8 cellular contexts compared by ENCODE assay signal in the genomic region with DNA sequence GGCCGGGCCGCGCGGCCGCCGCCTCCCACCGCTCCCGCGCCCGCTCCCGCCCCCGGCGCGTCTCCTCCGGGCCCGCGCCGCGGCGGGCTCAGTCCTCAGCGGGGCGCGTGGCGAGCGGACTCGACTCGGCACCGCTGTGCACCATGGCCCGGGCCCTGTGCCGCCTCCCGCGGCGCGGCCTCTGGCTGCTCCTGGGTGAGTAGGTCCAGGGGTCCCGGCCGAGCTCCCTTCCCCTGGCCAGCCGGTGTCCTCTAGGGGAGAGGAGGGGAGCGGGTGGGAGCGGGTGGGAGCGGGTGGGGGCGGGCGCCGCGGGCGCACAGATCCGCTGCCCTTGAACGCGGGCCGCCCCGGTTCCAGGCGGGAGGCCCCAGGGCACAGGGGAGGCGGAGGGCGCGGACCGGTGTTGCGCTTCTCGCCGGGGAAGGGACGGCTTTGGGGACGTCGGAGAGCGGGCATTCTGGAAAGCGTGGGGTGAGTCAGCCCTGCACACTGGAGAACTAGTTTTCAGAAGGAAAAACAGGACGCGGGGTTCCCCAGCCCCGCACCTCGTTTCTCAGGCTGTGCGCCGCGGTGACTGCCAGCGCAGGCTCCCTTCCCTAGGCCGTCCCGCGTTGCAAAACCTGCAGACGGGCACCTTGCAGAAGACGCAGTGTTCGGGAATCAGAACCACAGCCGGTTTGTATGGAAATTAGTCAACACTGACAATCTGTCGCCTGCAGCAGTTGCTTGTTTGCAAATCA. TPM values are rescaled to one million over a fixed set of nuclear protein-coding genes. Genes with fewer than 3 reads are reported as not detected.
DNase-seq lines count a peak whose midpoint lies in the region; ATAC-seq and TF ChIP-seq lines count a peak whose summit lies in the region.

A gene (plus strand): TSS at position 91 of the 740 bp plus-strand sequence. CDS start 53 bp downstream, at position 144.

- H3K27ac ChIP-seq in Panc1 (ENCODE audit: low read length) = peak within 1 kb of the TSS; percentile 74
- H3K27ac ChIP-seq in dorsolateral prefrontal cortex = peak within 1 kb of the TSS in 58 of 59 donors; percentile 27 to 93 (median 83)
- peak within 1 kb of the TSS; percentile 92 to 95 for H3K27ac ChIP-seq in tibial artery

- BruUV-seq in Panc1 (replicated peaks; lab: Mats Ljungman, UMichigan) = no TSS peak

- no peak for TF ChIP-seq CTCF in Panc1 (IDR thresholded peaks at IDR 0.05)
- TF ChIP-seq CTCF in dorsolateral prefrontal cortex (IDR thresholded peaks at IDR 0.05 in 54 of 56, conservative IDR thresholded peaks at IDR 0.05 in 2 of 56; ENCODE audit: low read depth in 1 of 56, partially characterized antibody in 56 of 56) = peak in 3 of 56 donors; percentile 1 to 21 (median 3)
- TF ChIP-seq CTCF in tibial artery (IDR thresholded peaks at IDR 0.05) = peak in 1 of 2 experiments; percentile 10

- in situ Hi-C loops in Panc1 (cut with HindIII; ENCODE audit: low pct_unique_long_range_greater_than_20kb, low sequenced_read_pairs) = no loop called here

- CTCF ChIA-PET in Panc1 (lab: Charles Lee) = no interaction called here

- DNase-seq in ELF-1 (ENCODE audit: low read depth, low spot score) (peak; percentile 33), Panc1 (ENCODE audit: low read depth, low spot score) (no peak), dorsolateral prefrontal cortex (peak in 3 of 10 donors; percentile 36 to 67 (median 41)), medulla oblongata (ENCODE audit: extremely low spot score) (peak; percentile 26), tibial artery (no peak), LoVo (ENCODE audit: low spot score) (no peak), NCI-H1092 (lab: John Stamatoyannopoulos, UW) (no peak)

- H3K36me3 ChIP-seq in Panc1 (ENCODE audit: control insufficient read depth, insufficient read depth, low read length) = no peaks in the 10 kb centered on the region
- H3K36me3 ChIP-seq in tibial artery = no peaks in the 10 kb centered on the region

- H3K4me3 ChIP-seq in Panc1 (ENCODE audit: low read depth in 2 of 2, low read length in 2 of 2) = peak within 1 kb of the TSS; percentile 32 to 53
- peak within 1 kb of the TSS; percentile 53 to 85 (median 71) for H3K4me3 ChIP-seq in dorsolateral prefrontal cortex
- peak within 1 kb of the TSS; percentile 76 to 85 for H3K4me3 ChIP-seq in tibial artery

- ATAC-seq in Panc1 (peak; percentile 23; the same call in 1 of the 2 replicates), GM21381 (IDR thresholded peaks at IDR 0.05; ENCODE audit: unreplicated experiment) (no peak)

- POLR2A ChIA-PET in Panc1 (lab: Charles Lee) = no interaction called here

- H3K9me3 ChIP-seq in Panc1 (ENCODE audit: control insufficient read depth, insufficient read depth, low read depth, low read length) (no peaks in the 10 kb centered on the region), tibial artery (no peaks in the 10 kb centered on the region)

- H3K27me3 ChIP-seq in Panc1 (ENCODE audit: control insufficient read depth, insufficient read depth, low read length) (no peaks in the 10 kb centered on the region; the same call in 1 of the 2 replicates), dorsolateral prefrontal cortex (peaks cover 0 to 2% (median 0%) of the 10 kb centered on the region in 45 donors), tibial artery (no peaks in the 10 kb centered on the region)

- H3K4me1 ChIP-seq in Panc1 (ENCODE audit: control insufficient read depth, insufficient read depth, low read length) = peaks cover 35% of the 10 kb centered on the region
- H3K4me1 ChIP-seq in tibial artery = peaks cover 0 to 43% (median 34%) of the 10 kb centered on the region in 4 donors

- intact Hi-C loops in Panc1 (cut with micrococcal nuclease; ENCODE audit: unreplicated experiment) = no loop called here
- intact Hi-C loops in dorsolateral prefrontal cortex (cut with DNase I) = loop anchor here (2.0 to 10.0 kb wide), 5 partner anchors 107 to 403 kb away; a partner anchor contains a TSS
- intact Hi-C loops in tibial artery (cut with DNase I; ENCODE audit: low total_unique reads) = loop anchor here (2.0 to 10.0 kb wide), 6 partner anchors 38 to 403 kb away; a partner anchor contains a TSS

RNA-seq across cellular contexts. Expression of the gene that starts here (rescaled TPM):
- total RNA-seq in Panc1 (2021; ENCODE audit: unreplicated experiment) = 17.6 TPM
- polyA plus RNA-seq in Panc1 (2012; ENCODE audit: insufficient read length) = 27.7 TPM
- total RNA-seq in dorsolateral prefrontal cortex = 100 to 1,000 TPM in 16 of 120 experiments, 10 to 100 TPM in 104; 39.9 to 172 (median 76.2) TPM

Comparison
In these comparisons a context has a peak if more than half of its experiments do, and no peak if none do; other contexts are left out.
1. DNase-seq: peak in ELF-1 (single experiment) and medulla oblongata (single experiment); none in Panc1 (single experiment), tibial artery (0 of 2), LoVo (single experiment) and NCI-H1092 (single experiment).
2. Peak in every context shown above with its lines, with median percentiles within 50 percentile points of each other: H3K27ac ChIP-seq and H3K4me3 ChIP-seq.